ENCODE assay signal across 1 cellular context in genomic region chr3:161163297-161163696, GRCh38.
TF ChIP-seq lines count a peak whose summit lies in the region.

No MANE protein-coding gene starts in this region.

TF ChIP-seq in K562, 482 proteins besides CTCF, POLR2A, EP300 and RAD21 (continued from another document):
- TF ChIP-seq, protein P1, sequence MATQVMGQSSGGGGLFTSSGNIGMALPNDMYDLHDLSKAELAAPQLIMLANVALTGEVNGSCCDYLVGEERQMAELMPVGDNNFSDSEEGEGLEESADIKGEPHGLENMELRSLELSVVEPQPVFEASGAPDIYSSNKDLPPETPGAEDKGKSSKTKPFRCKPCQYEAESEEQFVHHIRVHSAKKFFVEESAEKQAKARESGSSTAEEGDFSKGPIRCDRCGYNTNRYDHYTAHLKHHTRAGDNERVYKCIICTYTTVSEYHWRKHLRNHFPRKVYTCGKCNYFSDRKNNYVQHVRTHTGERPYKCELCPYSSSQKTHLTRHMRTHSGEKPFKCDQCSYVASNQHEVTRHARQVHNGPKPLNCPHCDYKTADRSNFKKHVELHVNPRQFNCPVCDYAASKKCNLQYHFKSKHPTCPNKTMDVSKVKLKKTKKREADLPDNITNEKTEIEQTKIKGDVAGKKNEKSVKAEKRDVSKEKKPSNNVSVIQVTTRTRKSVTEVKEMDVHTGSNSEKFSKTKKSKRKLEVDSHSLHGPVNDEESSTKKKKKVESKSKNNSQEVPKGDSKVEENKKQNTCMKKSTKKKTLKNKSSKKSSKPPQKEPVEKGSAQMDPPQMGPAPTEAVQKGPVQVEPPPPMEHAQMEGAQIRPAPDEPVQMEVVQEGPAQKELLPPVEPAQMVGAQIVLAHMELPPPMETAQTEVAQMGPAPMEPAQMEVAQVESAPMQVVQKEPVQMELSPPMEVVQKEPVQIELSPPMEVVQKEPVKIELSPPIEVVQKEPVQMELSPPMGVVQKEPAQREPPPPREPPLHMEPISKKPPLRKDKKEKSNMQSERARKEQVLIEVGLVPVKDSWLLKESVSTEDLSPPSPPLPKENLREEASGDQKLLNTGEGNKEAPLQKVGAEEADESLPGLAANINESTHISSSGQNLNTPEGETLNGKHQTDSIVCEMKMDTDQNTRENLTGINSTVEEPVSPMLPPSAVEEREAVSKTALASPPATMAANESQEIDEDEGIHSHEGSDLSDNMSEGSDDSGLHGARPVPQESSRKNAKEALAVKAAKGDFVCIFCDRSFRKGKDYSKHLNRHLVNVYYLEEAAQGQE (CRISPR knock-in tag; IDR thresholded peaks at IDR 0.05; ENCODE audit: low read depth) = no peak
- TF ChIP-seq MAFG (tag; conservative IDR thresholded peaks at IDR 0.05) (peak; percentile 58), CBX3 (IDR thresholded peaks at IDR 0.05; ENCODE audit: borderline replicate concordance in 1 of 2, low read length in 2 of 2) (0 out of 3 replicates have a peak, but pooled peaks of 1 of the 2 experiments have one; percentile 45), ETS2 (tag; IDR thresholded peaks at IDR 0.05; ENCODE audit: borderline replicate concordance, poor library complexity, severe bottlenecking) (no peak), C11orf30 (IDR thresholded peaks at IDR 0.05; ENCODE audit: low read depth) (peak; percentile 33), HEY1 (CRISPR knock-in tag; IDR thresholded peaks at IDR 0.05; ENCODE audit: borderline replicate concordance) (no peak), TRIM24 (IDR thresholded peaks at IDR 0.05) (peak; percentile 30 to 62; a peak in 2 of 4 replicates), MTA1 (IDR thresholded peaks at IDR 0.05; ENCODE audit: borderline replicate concordance) (no peak), MAFK (IDR thresholded peaks at IDR 0.05; ENCODE audit: low read length) (peak; percentile 35; the same call in 1 of the 2 replicates), ZBTB1 (CRISPR knock-in tag; IDR thresholded peaks at IDR 0.05; ENCODE audit: borderline replicate concordance, low read depth) (no peak), FOSL1 (tag; conservative IDR thresholded peaks at IDR 0.05) (peak; percentile 57), SP1 (CRISPR knock-in tag; IDR thresholded peaks at IDR 0.05) (no peak), MAFF (IDR thresholded peaks at IDR 0.05; ENCODE audit: low read length) (peak; percentile 42; the same call in 1 of the 2 replicates), RHOXF2B (CRISPR knock-in tag; conservative IDR thresholded peaks at IDR 0.05) (no peak), ZNF77 (CRISPR knock-in tag; IDR thresholded peaks at IDR 0.05) (no peak), TCFL5 (CRISPR knock-in tag; conservative IDR thresholded peaks at IDR 0.05) (no peak), KDM4B (IDR thresholded peaks at IDR 0.05; ENCODE audit: borderline replicate concordance in 2 of 2, low read depth in 1 of 2) (no peak), ZNF134 (CRISPR knock-in tag; conservative IDR thresholded peaks at IDR 0.05) (no peak), EHMT2 (IDR thresholded peaks at IDR 0.05) (peak; percentile 54; the same call in 1 of the 2 replicates), ZNF780A (CRISPR knock-in tag; IDR thresholded peaks at IDR 0.05) (no peak), BRD4 (IDR thresholded peaks at IDR 0.05) (no peak), CBFA2T2 (conservative IDR thresholded peaks at IDR 0.05) (no peak), ILK (tag; IDR thresholded peaks at IDR 0.05; ENCODE audit: borderline replicate concordance, low read depth) (no peak)
- TF ChIP-seq, protein P2, sequence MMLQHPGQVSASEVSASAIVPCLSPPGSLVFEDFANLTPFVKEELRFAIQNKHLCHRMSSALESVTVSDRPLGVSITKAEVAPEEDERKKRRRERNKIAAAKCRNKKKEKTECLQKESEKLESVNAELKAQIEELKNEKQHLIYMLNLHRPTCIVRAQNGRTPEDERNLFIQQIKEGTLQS (IDR thresholded peaks at IDR 0.05) = peak; percentile 61
- TF ChIP-seq, protein P2 (CRISPR knock-in tag; conservative IDR thresholded peaks at IDR 0.05) = no peak
- TF ChIP-seq, protein P3, sequence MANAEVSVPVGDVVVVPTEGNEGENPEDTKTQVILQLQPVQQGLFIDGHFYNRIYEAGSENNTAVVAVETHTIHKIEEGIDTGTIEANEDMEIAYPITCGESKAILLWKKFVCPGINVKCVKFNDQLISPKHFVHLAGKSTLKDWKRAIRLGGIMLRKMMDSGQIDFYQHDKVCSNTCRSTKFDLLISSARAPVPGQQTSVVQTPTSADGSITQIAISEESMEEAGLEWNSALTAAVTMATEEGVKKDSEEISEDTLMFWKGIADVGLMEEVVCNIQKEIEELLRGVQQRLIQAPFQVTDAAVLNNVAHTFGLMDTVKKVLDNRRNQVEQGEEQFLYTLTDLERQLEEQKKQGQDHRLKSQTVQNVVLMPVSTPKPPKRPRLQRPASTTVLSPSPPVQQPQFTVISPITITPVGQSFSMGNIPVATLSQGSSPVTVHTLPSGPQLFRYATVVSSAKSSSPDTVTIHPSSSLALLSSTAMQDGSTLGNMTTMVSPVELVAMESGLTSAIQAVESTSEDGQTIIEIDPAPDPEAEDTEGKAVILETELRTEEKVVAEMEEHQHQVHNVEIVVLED (CRISPR knock-in tag; IDR thresholded peaks at IDR 0.05) = no peak
